In the genomic region with DNA sequence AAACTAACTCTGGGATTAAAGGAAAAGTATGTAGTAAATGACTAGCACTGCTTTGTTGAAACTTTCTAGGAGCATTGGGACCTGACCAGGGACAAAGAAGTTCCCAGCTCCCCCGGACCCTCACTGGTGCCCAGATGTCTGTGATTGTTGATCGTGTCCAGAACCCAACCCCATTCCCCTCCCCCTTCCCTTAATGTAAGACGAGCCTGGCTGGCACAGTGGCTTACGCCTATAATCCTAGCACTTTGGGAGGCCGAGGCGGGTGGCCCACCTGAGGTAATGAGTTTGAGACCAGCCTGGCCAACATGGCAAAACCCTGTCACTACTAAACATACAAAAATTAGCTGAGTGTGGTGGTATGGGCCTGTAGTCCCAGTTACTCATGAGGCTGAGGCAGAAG, we compare ENCODE assay signal across 18 cellular contexts.
DNase-seq lines count a peak whose midpoint lies in the region; ATAC-seq and TF ChIP-seq lines count a peak whose summit lies in the region.
"Had no signal": no experiment of that assay in that cellular context is flagged by ENCODE, and none has a peak within 500 bp of the region (broad histone marks: within the 10 kb centered on the region; RNA-seq: fewer than 3 reads in every experiment).

No MANE protein-coding gene starts in this region.

- intact Hi-C loops in Right ventricle myocardium inferior (cut with DNase I) (no loop called here), left ventricle myocardium superior (cut with micrococcal nuclease) (no loop called here), left ventricle myocardium inferior (cut with micrococcal nuclease) (no loop called here), cardiac septum (cut with DNase I) (loop anchor here (10.0 kb wide), 1 partner anchor 650 kb away; no protein-coding TSS in a partner anchor)

- H3K27ac ChIP-seq in left ventricle myocardium inferior (replicated peaks) (peak overlapping the region; percentile 84), coronary artery (peak overlapping the region; percentile 32 to 88)
- H3K27ac ChIP-seq: 22Rv1; A549; BLaER1 treated with 17β-estradiol and CSF1 and Interleukin-3, amounts not matched to agents 10 nM and 100 nM; C4-2B had no signal

- ATAC-seq in Right ventricle myocardium inferior: no peak
- ATAC-seq in left ventricle myocardium superior: no peak
- no peak for ATAC-seq in HG02763 (IDR thresholded peaks at IDR 0.05; ENCODE audit: unreplicated experiment)
- ATAC-seq in GM19324 (IDR thresholded peaks at IDR 0.05; ENCODE audit: low FRiP score, unreplicated experiment): no peak
- ATAC-seq: A549; CD8-positive, alpha-beta T cell had no signal

- H3K27me3 ChIP-seq in left ventricle myocardium inferior (ENCODE audit: low read depth): no peaks in the 10 kb centered on the region
- H3K27me3 ChIP-seq: BLaER1 treated with 17β-estradiol and CSF1 and Interleukin-3, amounts not matched to agents 10 nM and 100 nM had no signal

- no peak overlapping the region for H3K4me3 ChIP-seq in left ventricle myocardium inferior
- H3K4me3 ChIP-seq in coronary artery: no peak overlapping the region
- H3K4me3 ChIP-seq: A549; BLaER1 treated with 17β-estradiol and CSF1 and Interleukin-3, amounts not matched to agents 10 nM and 100 nM had no signal

- no peaks in the 10 kb centered on the region for H3K9me3 ChIP-seq in left ventricle myocardium inferior (replicated peaks)
- H3K9me3 ChIP-seq: A549; BLaER1 treated with 17β-estradiol and CSF1 and Interleukin-3, amounts not matched to agents 10 nM and 100 nM; Caco-2 had no signal

- H3K4me1 ChIP-seq in left ventricle myocardium inferior: peaks cover 34% of the 10 kb centered on the region
- H3K4me1 ChIP-seq: A549; BLaER1 treated with 17β-estradiol and CSF1 and Interleukin-3, amounts not matched to agents 10 nM and 100 nM; Caco-2 had no signal

- DNase-seq in Right ventricle myocardium inferior (ENCODE audit: missing footprints) (peak; percentile 50), left ventricle myocardium superior (no peak), left ventricle myocardium inferior (no peak), cardiac septum (ENCODE audit: low spot score) (no peak), coronary artery (ENCODE audit: low spot score) (no peak)
- DNase-seq: AML-193; Caco-2; Calu3; CD4-positive, alpha-beta T cell; CD8-positive, alpha-beta T cell; DMS79 treated with DMSO at 0.1 percent for 48 hours; GF-D8 had no signal

- no peaks in the 10 kb centered on the region for H3K36me3 ChIP-seq in left ventricle myocardium inferior
- H3K36me3 ChIP-seq: BLaER1 treated with 17β-estradiol and CSF1 and Interleukin-3, amounts not matched to agents 10 nM and 100 nM had no signal

- TF ChIP-seq CTCF in left ventricle myocardium inferior (IDR thresholded peaks at IDR 0.05; ENCODE audit: borderline replicate concordance) (no peak), coronary artery (IDR thresholded peaks at IDR 0.05) (no peak)
